12 cellular contexts compared by ENCODE assay signal in genomic region chr16:27317320-27317719, GRCh38. TPM values are rescaled to one million over a fixed set of nuclear protein-coding genes. Genes with fewer than 3 reads are reported as not detected.
A peak's percentile ranks its signal among the peaks of the same experiment; 100 is the strongest.
DNase-seq lines count a peak whose midpoint lies in the region; ATAC-seq, FAIRE-seq and TF ChIP-seq lines count a peak whose summit lies in the region.
"Had no signal": no experiment of that assay in that cellular context is flagged by ENCODE, and none has a peak within 500 bp of the region (broad histone marks: within the 10 kb centered on the region; RNA-seq: fewer than 3 reads in every experiment).

No MANE protein-coding gene starts in this region.

- peaks cover 3% of the 10 kb centered on the region for H3K9me1 ChIP-seq in keratinocyte (ENCODE audit: control insufficient read depth, extremely low read depth, insufficient read depth, low read length)

- no peaks in the 10 kb centered on the region for H3K9me3 Mint-ChIP-seq in activated T-cell treated with anti-CD3 and anti-CD28 coated beads, Interleukin-2, amount 50 U/mL, for 72 hours
- H3K9me3 Mint-ChIP-seq: neural progenitor cell had no signal

- no peaks in the 10 kb centered on the region for H3K27me3 Mint-ChIP-seq in activated T-cell treated with anti-CD3 and anti-CD28 coated beads, Interleukin-2, amount 50 U/mL, for 72 hours (ENCODE audit: low read depth)

- TF ChIP-seq CTCF in keratinocyte (optimal IDR thresholded peaks at IDR 0.05 in 1 of 3, IDR thresholded peaks at IDR 0.05 in 1 of 3, conservative IDR thresholded peaks at IDR 0.05 in 1 of 3; ENCODE audit: extremely low read depth in 1 of 3, insufficient read depth in 2 of 3, low read length in 3 of 3), result no peak

- H3K4me1 ChIP-seq in NT2/D1 (ENCODE audit: insufficient read depth, insufficient read length) (peaks cover 17% of the 10 kb centered on the region), keratinocyte (ENCODE audit: control insufficient read depth, extremely low read depth, insufficient read depth, low read length) (peaks cover 70% of the 10 kb centered on the region)
- H3K4me1 ChIP-seq: neural progenitor cell had no signal

- H3K9me3 ChIP-seq in NT2/D1 (ENCODE audit: insufficient read depth, low read length), result no peaks in the 10 kb centered on the region
- H3K9me3 ChIP-seq in keratinocyte (ENCODE audit: control insufficient read depth, low read depth, low read length), result no peaks in the 10 kb centered on the region

- peak overlapping the region; percentile 96 for H3K4me2 ChIP-seq in keratinocyte (ENCODE audit: control insufficient read depth, extremely low read depth, insufficient read depth, low read depth, low read length)
- H3K4me2 ChIP-seq: neural progenitor cell had no signal

- dilution Hi-C loops in keratinocyte (cut with MboI; ENCODE audit: extremely low pct_ligation_motif_present, low sequenced_read_pairs), result no loop called here

- peaks cover 51% of the 10 kb centered on the region for H3K79me2 ChIP-seq in keratinocyte (ENCODE audit: control insufficient read depth, insufficient read depth, low read length)

- FAIRE-seq in keratinocyte (lab: Jason Lieb, UNC), result peak; percentile 81
- FAIRE-seq: frontal cortex had no signal

- ATAC-seq in activated T-cell treated with anti-CD3 and anti-CD28 coated beads, Interleukin-2, amount 50 U/mL, for 72 hours (replicated peaks in 1 of 2), result no peak
- ATAC-seq in GM18870 (IDR thresholded peaks at IDR 0.05; ENCODE audit: unreplicated experiment) (no peak), GM18505 (IDR thresholded peaks at IDR 0.05; ENCODE audit: unreplicated experiment) (no peak)

- H3K27me3 ChIP-seq in NT2/D1 (ENCODE audit: insufficient read depth, insufficient read length), result peaks cover 11% of the 10 kb centered on the region
- no peaks in the 10 kb centered on the region for H3K27me3 ChIP-seq in keratinocyte (ENCODE audit: control insufficient read depth, extremely low read depth, insufficient read depth, low read length)

- peaks cover 45 to 58% of the 10 kb centered on the region in 2 donors for H3K36me3 Mint-ChIP-seq in activated T-cell treated with anti-CD3 and anti-CD28 coated beads, Interleukin-2, amount 50 U/mL, for 72 hours (ENCODE audit: insufficient read depth in 2 of 2)

- H3K36me3 ChIP-seq in NT2/D1 (ENCODE audit: insufficient read depth, insufficient read length, low read length) (peaks cover 13% of the 10 kb centered on the region), keratinocyte (ENCODE audit: control insufficient read depth in 2 of 2, extremely low read depth in 1 of 2, insufficient read depth in 2 of 2, low read length in 2 of 2) (peaks cover 0 to 8% of the 10 kb centered on the region in 2 experiments)
- H3K36me3 ChIP-seq: neural progenitor cell had no signal

- H3K4me3 ChIP-seq in NT2/D1 (ENCODE audit: insufficient read length, low read depth), result no peak overlapping the region
- peak overlapping the region in 2 of 3 experiments; percentile 49 to 59 for H3K4me3 ChIP-seq in keratinocyte (ENCODE audit: control insufficient read depth in 2 of 3, extremely low read depth in 1 of 3, insufficient read depth in 2 of 3, low read depth in 1 of 3, low read length in 3 of 3)
- H3K4me3 ChIP-seq: neural progenitor cell had no signal

- H2AFZ ChIP-seq in keratinocyte (ENCODE audit: control insufficient read depth, low read length), result no peak overlapping the region
- H2AFZ ChIP-seq: neural progenitor cell had no signal

- no peaks in the 10 kb centered on the region for H4K20me1 ChIP-seq in keratinocyte (ENCODE audit: control insufficient read depth, extremely low read depth, insufficient read depth, low read length)

- peaks cover 80% of the 10 kb centered on the region for H3K4me1 Mint-ChIP-seq in activated T-cell treated with anti-CD3 and anti-CD28 coated beads, Interleukin-2, amount 50 U/mL, for 72 hours (ENCODE audit: low read depth)

- TF ChIP-seq POLR2A in GM18505 (IDR thresholded peaks at IDR 0.05; ENCODE audit: borderline replicate concordance, extremely low read depth, insufficient read depth, insufficient read length), result no peak

- peak overlapping the region; percentile 17 for H3K9ac ChIP-seq in NT2/D1 (ENCODE audit: insufficient read length, low read depth)
- H3K9ac ChIP-seq in keratinocyte (ENCODE audit: control insufficient read depth, extremely low read depth, insufficient read depth, low read length), result peak overlapping the region; percentile 36
- H3K9ac ChIP-seq: neural progenitor cell had no signal

- DNase-seq in NT2/D1 (ENCODE audit: low read depth, low spot score) (no peak), keratinocyte (ENCODE audit: low read depth, low spot score) (peak; percentile 54), epidermal melanocyte (ENCODE audit: insufficient read length, low spot score) (no peak), EL (no peak)
- DNase-seq in activated T-cell treated with anti-CD3 and anti-CD28 coated beads, Interleukin-2, amount 50 U/mL, for 72 hours, result peak; percentile 25 to 36
- peak; percentile 45 for DNase-seq in stimulated activated CD8-positive, alpha-beta memory T cell treated with anti-CD3 and anti-CD28 coated beads, Interleukin-4, amount 100 ng/mL, for 48 hours
- DNase-seq: KBM-7, NCI-H446 had no signal

- H3K27ac Mint-ChIP-seq in activated T-cell treated with anti-CD3 and anti-CD28 coated beads, Interleukin-2, amount 50 U/mL, for 72 hours, result peak overlapping the region; percentile 95
- H3K27ac Mint-ChIP-seq: neural progenitor cell had no signal

- peak overlapping the region; percentile 97 to 99 for H3K4me3 Mint-ChIP-seq in activated T-cell treated with anti-CD3 and anti-CD28 coated beads, Interleukin-2, amount 50 U/mL, for 72 hours

- peak overlapping the region; percentile 90 for H3K27ac ChIP-seq in keratinocyte (ENCODE audit: control insufficient read depth, insufficient read depth, low read length)
- H3K27ac ChIP-seq: neural progenitor cell had no signal

RNA-seq across cellular contexts. Expression of gene IL4R, which starts 3.5 kb away (rescaled TPM):
- total RNA-seq in activated T-cell treated with anti-CD3 and anti-CD28 coated beads, Interleukin-2, amount 50 U/mL, for 72 hours, result 100 to 1,000 TPM; 313 to 348 TPM
- 60.5 to 79.1 TPM (median 77.8 TPM) in 3 replicates for polyA plus RNA-seq in keratinocyte
- polyA plus RNA-seq in keratinocyte (2011; ENCODE audit: low read depth), result 27.2 TPM
- polyA plus RNA-seq in keratinocyte (2011; cell fraction: cytosol; rRNA removed), result 31.6 and 39.6 TPM in 2 replicates
- polyA plus RNA-seq in keratinocyte (2011; cell fraction: nucleus; rRNA removed), result 153 and 169 TPM in 2 replicates
- polyA plus RNA-seq in keratinocyte (2012; ENCODE audit: low replicate concordance), result 48.6 and 66.4 TPM in 2 replicates
- 90.9 to 242 TPM (median 99.7 TPM) in 3 replicates for polyA minus RNA-seq in keratinocyte
- 54.3 TPM for polyA minus RNA-seq in keratinocyte (2011; cell fraction: cytosol; rRNA and poly(A)+ RNA removed)
- 107 and 118 TPM in 2 replicates for polyA minus RNA-seq in keratinocyte (2011; cell fraction: nucleus; rRNA and poly(A)+ RNA removed)

RNA-seq across cellular contexts. Expression of gene NSMCE1, which starts 48.7 kb away (rescaled TPM):
- 100 to 1,000 TPM; 119 to 165 TPM for total RNA-seq in activated T-cell treated with anti-CD3 and anti-CD28 coated beads, Interleukin-2, amount 50 U/mL, for 72 hours
- polyA plus RNA-seq in keratinocyte, result 54.7 to 59.8 TPM (median 55.9 TPM) in 3 replicates
- polyA plus RNA-seq in keratinocyte (2011; ENCODE audit: low read depth), result 118 TPM
- polyA plus RNA-seq in keratinocyte (2011; cell fraction: cytosol; rRNA removed), result 38.0 and 44.0 TPM in 2 replicates
- 22.4 and 22.7 TPM in 2 replicates for polyA plus RNA-seq in keratinocyte (2011; cell fraction: nucleus; rRNA removed)
- 80.7 and 111 TPM in 2 replicates for polyA plus RNA-seq in keratinocyte (2012; ENCODE audit: low replicate concordance)
- polyA minus RNA-seq in keratinocyte, result 45.9 to 271 TPM (median 55.7 TPM) in 3 replicates
- polyA minus RNA-seq in keratinocyte (2011; cell fraction: cytosol; rRNA and poly(A)+ RNA removed), result 30.9 TPM
- 15.0 and 16.2 TPM in 2 replicates for polyA minus RNA-seq in keratinocyte (2011; cell fraction: nucleus; rRNA and poly(A)+ RNA removed)

Comparison
In these comparisons a context has a peak if more than half of its experiments do, and no peak if none do; other contexts are left out.
1. DNase-seq: peak in activated T-cell treated with anti-CD3 and anti-CD28 coated beads, Interleukin-2, amount 50 U/mL, for 72 hours (2 of 2), keratinocyte (single experiment) and stimulated activated CD8-positive, alpha-beta memory T cell treated with anti-CD3 and anti-CD28 coated beads, Interleukin-4, amount 100 ng/mL, for 48 hours (single experiment); none in NT2/D1 (single experiment), epidermal melanocyte (single experiment) and EL (single experiment).